Comparison of ENCODE assay signal across 1 cellular context in genomic region chr2:163736433-163737168, GRCh38.
TF ChIP-seq lines count a peak whose summit lies in the region.

No MANE protein-coding gene starts in this region.

TF ChIP-seq in SK-N-SH, 30 proteins besides CTCF, POLR2A, EP300 and RAD21 (continued from another document):
- TF ChIP-seq IRF3 (IDR thresholded peaks at IDR 0.05; ENCODE audit: low read depth, low read length), result no peak
